ENCODE assay signal across 15 cellular contexts in genomic region chr6:139568157-139568955, GRCh38.
A peak's percentile ranks its signal among the peaks of the same experiment; 100 is the strongest.
DNase-seq lines count a peak whose midpoint lies in the region; ATAC-seq and TF ChIP-seq lines count a peak whose summit lies in the region.
"Had no signal": no experiment of that assay in that cellular context is flagged by ENCODE, and none has a peak within 500 bp of the region (broad histone marks: within the 10 kb centered on the region; RNA-seq: fewer than 3 reads in every experiment).

No MANE protein-coding gene starts in this region.

- no peak overlapping the region for H4K91ac ChIP-seq in mesenchymal stem cell (ENCODE audit: low read length)

- TF ChIP-seq CTCF in coronary artery (IDR thresholded peaks at IDR 0.05), result no peak

- H3K23ac ChIP-seq in mesenchymal stem cell (ENCODE audit: low read length in 2 of 2), result no peak overlapping the region

- peak overlapping the region; percentile 15 for H2BK120ac ChIP-seq in mesenchymal stem cell (ENCODE audit: low read depth, low read length)

- H3K9me3 ChIP-seq in mesenchymal stem cell (ENCODE audit: control insufficient read depth, low read length), result no peaks in the 10 kb centered on the region
- H3K9me3 ChIP-seq: uterus had no signal

- H2BK15ac ChIP-seq in mesenchymal stem cell (ENCODE audit: low read depth, poor library complexity, severe bottlenecking), result no peak overlapping the region

- H2AK5ac ChIP-seq in mesenchymal stem cell (ENCODE audit: low read length, severe bottlenecking), result peak overlapping the region; percentile 86

- WGBS in mesenchymal stem cell, result 33% methylated on average over 3 of the region's 3 CpGs

- no peak overlapping the region for H2AFZ ChIP-seq in mesenchymal stem cell (ENCODE audit: low read depth, low read length)

- H3K4me1 ChIP-seq in mesenchymal stem cell (ENCODE audit: control insufficient read depth, insufficient read depth, low read depth, low read length), result peaks cover 7% of the 10 kb centered on the region
- H3K4me1 ChIP-seq: uterus had no signal

- H2BK12ac ChIP-seq in mesenchymal stem cell (ENCODE audit: low read length in 2 of 2), result peak overlapping the region; percentile 54 to 97

- H3K18ac ChIP-seq in mesenchymal stem cell (ENCODE audit: low read depth in 1 of 2, low read length in 2 of 2), result peak overlapping the region in 1 of 2 experiments; percentile 21

- H3K9ac ChIP-seq in mesenchymal stem cell (ENCODE audit: low read length), result peak overlapping the region; percentile 46

- peaks cover 5% of the 10 kb centered on the region for H3K79me1 ChIP-seq in mesenchymal stem cell (replicated peaks; ENCODE audit: low read length, poor library complexity, severe bottlenecking)

- peak overlapping the region in 1 of 2 experiments; percentile 3 for H3K4ac ChIP-seq in mesenchymal stem cell (ENCODE audit: low read depth in 1 of 2, low read length in 2 of 2)

- peak overlapping the region in 1 of 2 experiments; percentile 9 for H3K14ac ChIP-seq in mesenchymal stem cell (ENCODE audit: low read length in 2 of 2)

- H4K8ac ChIP-seq in mesenchymal stem cell (ENCODE audit: low read length), result no peak overlapping the region

- no peak overlapping the region for H3K4me3 ChIP-seq in mesenchymal stem cell (ENCODE audit: insufficient read depth in 1 of 2, low read depth in 1 of 2, low read length in 2 of 2)
- H3K4me3 ChIP-seq in coronary artery, result no peak overlapping the region
- H3K4me3 ChIP-seq: dorsolateral prefrontal cortex, uterus had no signal

- H3K4me2 ChIP-seq in mesenchymal stem cell (ENCODE audit: low read length, poor library complexity, severe bottlenecking), result no peak overlapping the region

- H2BK5ac ChIP-seq in mesenchymal stem cell (ENCODE audit: low read depth, low read length, poor library complexity, severe bottlenecking), result peak overlapping the region; percentile 98

- H3K27ac ChIP-seq in mesenchymal stem cell (ENCODE audit: low read length, poor library complexity, severe bottlenecking), result peak overlapping the region; percentile 98
- no peak overlapping the region for H3K27ac ChIP-seq in coronary artery
- H3K27ac ChIP-seq: dorsolateral prefrontal cortex had no signal

- peak; percentile 61 for ATAC-seq in GM18498 (IDR thresholded peaks at IDR 0.05; ENCODE audit: unreplicated experiment)
- peak; percentile 58 for ATAC-seq in HG03103 (IDR thresholded peaks at IDR 0.05; ENCODE audit: low read depth, unreplicated experiment)
- ATAC-seq in SK-N-SH treated with all-trans-retinoic acid at 6 μM for 48 hours, result peak; percentile 65
- ATAC-seq in HG03175 (IDR thresholded peaks at IDR 0.05; ENCODE audit: unreplicated experiment), result no peak
- ATAC-seq in GM19324 (IDR thresholded peaks at IDR 0.05; ENCODE audit: low FRiP score, unreplicated experiment), result no peak
- ATAC-seq: left colon had no signal

- H3K36me3 ChIP-seq in mesenchymal stem cell (ENCODE audit: control insufficient read depth in 1 of 2, insufficient read depth in 2 of 2, low read depth in 1 of 2, low read length in 2 of 2), result no peaks in the 10 kb centered on the region
- H3K36me3 ChIP-seq: uterus had no signal

- DNase-seq in mesenchymal stem cell (peak; percentile 60), coronary artery (ENCODE audit: low spot score) (no peak)
- no peak for DNase-seq in activated effector memory CD4-positive, alpha-beta T cell treated with Interleukin-2 at 50 U/mL for 16 hours
- DNase-seq: activated naive CD8-positive, alpha-beta T cell treated with anti-CD3 and anti-CD28 coated beads, Interleukin-2, amount 10 ng/mL, durations not matched to agents 7 days and 5 days; dorsolateral prefrontal cortex; left colon; NCI-H187 treated with DMSO at 0.1 percent for 48 hours; small intestine; T1000; uterus had no signal

- H3K27me3 ChIP-seq in mesenchymal stem cell (ENCODE audit: control insufficient read depth in 1 of 2, insufficient read depth in 1 of 2, low read length in 2 of 2), result no peaks in the 10 kb centered on the region
- H3K27me3 ChIP-seq: dorsolateral prefrontal cortex, uterus had no signal

TF ChIP-seq in SK-N-SH treated with all-trans-retinoic acid at 6 μM for 48 hours, 23 proteins besides CTCF, POLR2A, EP300 and RAD21:
- TF ChIP-seq GLIS3 (CRISPR knock-in tag; IDR thresholded peaks at IDR 0.05), result no peak
- no peak for TF ChIP-seq ZFP30 (CRISPR knock-in tag; IDR thresholded peaks at IDR 0.05)
- TF ChIP-seq ARNTL (CRISPR knock-in tag; IDR thresholded peaks at IDR 0.05; ENCODE audit: borderline replicate concordance, low read depth), result no peak
- TF ChIP-seq ZNF565 (CRISPR knock-in tag; conservative IDR thresholded peaks at IDR 0.05; ENCODE audit: low read depth), result no peak
TF ChIP-seq in SK-N-SH treated with all-trans-retinoic acid at 6 μM for 48 hours: peak in this region for 0.

Comparison
In these comparisons a context has a peak if more than half of its experiments do, and no peak if none do; other contexts are left out.
1. ATAC-seq: peak in GM18498 (single experiment), HG03103 (single experiment) and SK-N-SH treated with all-trans-retinoic acid at 6 μM for 48 hours (single experiment); none in HG03175 (single experiment) and GM19324 (single experiment).